In the genomic region with DNA sequence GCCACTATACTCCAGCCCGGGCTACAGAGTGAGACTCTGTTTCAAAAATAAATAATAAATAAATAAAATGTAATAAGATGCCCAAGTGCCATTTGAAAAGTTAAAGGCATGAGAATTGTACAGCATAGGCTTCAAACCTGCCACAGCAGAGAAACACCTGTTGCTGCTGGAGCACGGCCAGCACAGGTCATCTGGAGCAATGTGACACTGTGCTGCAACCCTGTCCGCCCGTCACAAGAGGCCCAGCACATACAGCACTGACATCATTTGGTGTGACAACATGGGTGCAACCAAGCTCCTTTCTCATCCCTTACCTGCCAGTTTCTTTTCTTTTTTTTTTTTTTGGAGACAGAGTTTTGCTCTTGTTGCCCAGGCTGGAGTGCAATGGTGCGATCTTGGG, we compare ENCODE assay signal across 10 cellular contexts. TPM values are rescaled to one million over a fixed set of nuclear protein-coding genes. Genes with fewer than 3 reads are reported as not detected.
DNase-seq lines count a peak whose midpoint lies in the region; ATAC-seq and TF ChIP-seq lines count a peak whose summit lies in the region.
"Had no signal": no experiment of that assay in that cellular context is flagged by ENCODE, and none has a peak within 500 bp of the region (broad histone marks: within the 10 kb centered on the region; RNA-seq: fewer than 3 reads in every experiment).

No MANE protein-coding gene starts in this region.

- TF ChIP-seq CTCF in BE2C (IDR thresholded peaks at IDR 0.05; ENCODE audit: low read depth, low read length) (no peak), RWPE1 (conservative IDR thresholded peaks at IDR 0.05; ENCODE audit: low read depth) (no peak), adrenal gland (IDR thresholded peaks at IDR 0.05) (no peak)

- in situ Hi-C loops in HAP-1 (cut with MboI; ENCODE audit: low sequenced_read_pairs) = no loop called here

- H3K4me1 ChIP-seq in BE2C (no peaks in the 10 kb centered on the region), HAP-1 (peaks cover 8% of the 10 kb centered on the region), adrenal gland (replicated peaks in 1 of 2) (peaks cover 12 to 33% of the 10 kb centered on the region in 2 donors)

- ATAC-seq in HG02763 (IDR thresholded peaks at IDR 0.05; ENCODE audit: unreplicated experiment) (no peak), GM18861 (IDR thresholded peaks at IDR 0.05; ENCODE audit: unreplicated experiment) (no peak)

- peaks cover 5 to 9% (median 7%) of the 10 kb centered on the region in 3 donors for H3K27me3 Mint-ChIP-seq in immature natural killer cell (ENCODE audit: low read depth in 3 of 3)

- H3K4me1 Mint-ChIP-seq in immature natural killer cell = peaks cover 30 to 36% of the 10 kb centered on the region in 2 donors

- H3K4me3 Mint-ChIP-seq in immature natural killer cell = peak overlapping the region; percentile 53 to 96 (median 69)

- H3K27ac ChIP-seq in RWPE1 = peak overlapping the region; percentile 91
- no peak overlapping the region for H3K27ac ChIP-seq in adrenal gland

- DNase-seq in BE2C = no peak
- no peak for DNase-seq in HAP-1 (ENCODE audit: low spot score in 2 of 2)
- no peak for DNase-seq in RWPE1 (ENCODE audit: low spot score)
- DNase-seq in immature natural killer cell = no peak
- DNase-seq in NCI-H128 (lab: John Stamatoyannopoulos, UW; ENCODE audit: unreplicated experiment) = no peak
- no peak for DNase-seq in adrenal gland
- DNase-seq: amygdala, GDM1 had no signal

- intact Hi-C loops in adrenal gland (cut with DNase I) = loop anchor here in 1 of 2 donors (5.0 kb wide), 1 partner anchor 39 kb away; no protein-coding TSS in a partner anchor

- POLR2A ChIA-PET in RWPE1 (lab: Yijun Ruan, JAX; ENCODE audit: low non-redundant PET) = interaction anchor here (0.6 kb wide), 1 partner anchor 10 kb away, joined by 5 read pairs; no protein-coding TSS in a partner anchor

- H3K36me3 Mint-ChIP-seq in immature natural killer cell = peaks cover 3 to 25% (median 3%) of the 10 kb centered on the region in 3 donors

- peak overlapping the region in 5 of 6 donors; percentile 48 to 93 (median 64) for H3K27ac Mint-ChIP-seq in immature natural killer cell

- WGBS in adrenal gland, 4 donors = 80 to 91% (median 84%) methylated on average over 5 of the region's 5 CpGs

- no peaks in the 10 kb centered on the region for H3K9me3 Mint-ChIP-seq in immature natural killer cell

- H3K36me3 ChIP-seq in BE2C = peaks cover 31% of the 10 kb centered on the region
- peaks cover 45% of the 10 kb centered on the region for H3K36me3 ChIP-seq in HAP-1 (replicated peaks)
- H3K36me3 ChIP-seq in adrenal gland (replicated peaks in 1 of 2) = peaks cover 0 to 33% of the 10 kb centered on the region in 2 donors

- CTCF ChIA-PET in RWPE1 (lab: Yijun Ruan, JAX) = interaction anchor here (0.5 kb wide), 1 partner anchor 186 kb away, joined by 3 read pairs; no protein-coding TSS in a partner anchor

- H3K4me3 ChIP-seq in BE2C (ENCODE audit: low read depth, low read length) (peak overlapping the region; percentile 98), HAP-1 (peak overlapping the region; percentile 97), adrenal gland (no peak overlapping the region)

- H3K27me3 ChIP-seq in BE2C (no peaks in the 10 kb centered on the region), HAP-1 (ENCODE audit: low read depth) (no peaks in the 10 kb centered on the region), adrenal gland (no peaks in the 10 kb centered on the region)

- H3K9me3 ChIP-seq in BE2C = no peaks in the 10 kb centered on the region
- no peaks in the 10 kb centered on the region for H3K9me3 ChIP-seq in HAP-1
- H3K9me3 ChIP-seq in adrenal gland (replicated peaks in 1 of 3) = no peaks in the 10 kb centered on the region

- TF ChIP-seq POLR2A in adrenal gland (IDR thresholded peaks at IDR 0.05) = no peak

RNA-seq across cellular contexts. Expression of a gene that starts 1.3 kb away (rescaled TPM):
- polyA plus RNA-seq in BE2C (2012; ENCODE audit: insufficient read depth, insufficient read length, low read depth) = 47.7 TPM
- polyA plus RNA-seq in immature natural killer cell (10 to 100 TPM; 48.1 to 79.5 (median 63.0) TPM), adrenal gland (10 to 100 TPM in 2 of 3 donors, 1 to 10 TPM in 1; 9.3 to 18.0 (median 12.3) TPM)
- 10 to 100 TPM; 12.0 to 19.4 (median 14.6) TPM for total RNA-seq in adrenal gland

RNA-seq across cellular contexts. Expression of a gene that starts 36.3 kb away (rescaled TPM):
- polyA plus RNA-seq in BE2C (2012; ENCODE audit: insufficient read depth, insufficient read length, low read depth) = 55.1 TPM
- 1 to 10 TPM in 1 of 3 donors, under 1 TPM in 1, not detected in 1; 0.51 to 1.6 TPM for polyA plus RNA-seq in immature natural killer cell
- total RNA-seq in adrenal gland = 10 to 100 TPM; 19.8 to 48.6 (median 26.6) TPM
- 10 to 100 TPM in 1 of 3 donors, 1 to 10 TPM in 2; 6.8 to 27.7 (median 8.2) TPM for polyA plus RNA-seq in adrenal gland

RNA-seq across cellular contexts. Expression of a gene that starts 43.1 kb away (rescaled TPM):
- polyA plus RNA-seq in BE2C (2012; ENCODE audit: insufficient read depth, insufficient read length, low read depth) = 4.5 TPM
- polyA plus RNA-seq in immature natural killer cell = 100 to 1,000 TPM; 231 to 266 (median 256) TPM
- total RNA-seq in adrenal gland = 10 to 100 TPM in 7 of 8 donors, 1 to 10 TPM in 1; 9.0 to 16.9 (median 14.2) TPM
- 10 to 100 TPM in 1 of 3 donors, 1 to 10 TPM in 2; 5.5 to 14.3 (median 9.5) TPM for polyA plus RNA-seq in adrenal gland

Comparison
In these comparisons a context has a peak if more than half of its experiments do, and no peak if none do; other contexts are left out.
1. H3K4me3 ChIP-seq: peak in BE2C (single experiment) and HAP-1 (single experiment); none in adrenal gland (0 of 4).
2. RNA of a gene that starts 43.1 kb away (polyA plus RNA-seq): 231 to 266 TPM in immature natural killer cell; 5.5 to 14.3 TPM in adrenal gland; every median in the first group is over 10 times any median in the second.